ENCODE assay signal across 11 cellular contexts in genomic region chr6:149961728-149962425, GRCh38. TPM values are rescaled to one million over a fixed set of nuclear protein-coding genes. Genes with fewer than 3 reads are reported as not detected.
A peak's percentile ranks its signal among the peaks of the same experiment; 100 is the strongest.
DNase-seq lines count a peak whose midpoint lies in the region; ATAC-seq and TF ChIP-seq lines count a peak whose summit lies in the region.
"Had no signal": no experiment of that assay in that cellular context is flagged by ENCODE, and none has a peak within 500 bp of the region (broad histone marks: within the 10 kb centered on the region; RNA-seq: fewer than 3 reads in every experiment).

No MANE protein-coding gene starts in this region.

- no peak overlapping the region for H3K4me3 ChIP-seq in sigmoid colon
- H3K4me3 ChIP-seq: BLaER1 had no signal

- WGBS in sigmoid colon, 2 donors: 52 to 69% methylated on average over 6 of the region's 6 CpGs

- peak; percentile 43 for TF ChIP-seq CTCF in progenitor cell of endocrine pancreas (IDR thresholded peaks at IDR 0.05; ENCODE audit: unreplicated experiment)
- TF ChIP-seq CTCF in sigmoid colon (IDR thresholded peaks at IDR 0.05): no peak

- no peaks in the 10 kb centered on the region for H3K36me3 ChIP-seq in sigmoid colon
- H3K36me3 ChIP-seq: BLaER1 had no signal

- H3K27ac ChIP-seq in sigmoid colon: no peak overlapping the region
- H3K27ac ChIP-seq: BLaER1 had no signal

- intact Hi-C loops in sigmoid colon (cut with DNase I): no loop called here

- H3K36me3 Mint-ChIP-seq in activated naive CD8-positive, alpha-beta T cell: no peaks in the 10 kb centered on the region
- no peaks in the 10 kb centered on the region for H3K36me3 Mint-ChIP-seq in progenitor cell of endocrine pancreas (ENCODE audit: insufficient read depth)
- H3K36me3 Mint-ChIP-seq: mesothelial cell of epicardium had no signal

- no peak for TF ChIP-seq POLR2A in sigmoid colon (IDR thresholded peaks at IDR 0.05)

- H3K9me3 Mint-ChIP-seq in activated naive CD8-positive, alpha-beta T cell (ENCODE audit: low read depth): no peaks in the 10 kb centered on the region
- H3K9me3 Mint-ChIP-seq in progenitor cell of endocrine pancreas (ENCODE audit: low read depth): no peaks in the 10 kb centered on the region
- H3K9me3 Mint-ChIP-seq: mesothelial cell of epicardium had no signal

- peaks cover 22 to 95% (median 56%) of the 10 kb centered on the region in 3 donors for H3K27me3 ChIP-seq in sigmoid colon

- H3K9me3 ChIP-seq in sigmoid colon: no peaks in the 10 kb centered on the region
- H3K9me3 ChIP-seq: BLaER1 had no signal

- H3K4me1 Mint-ChIP-seq in activated naive CD8-positive, alpha-beta T cell (ENCODE audit: low read depth): peaks cover 23% of the 10 kb centered on the region
- peaks cover 12% of the 10 kb centered on the region for H3K4me1 Mint-ChIP-seq in progenitor cell of endocrine pancreas (ENCODE audit: low read depth)

- no peak overlapping the region for H3K27ac Mint-ChIP-seq in activated naive CD8-positive, alpha-beta T cell
- no peak overlapping the region for H3K27ac Mint-ChIP-seq in progenitor cell of endocrine pancreas
- H3K27ac Mint-ChIP-seq: mesothelial cell of epicardium had no signal

- peaks cover 49% of the 10 kb centered on the region for H3K27me3 Mint-ChIP-seq in activated naive CD8-positive, alpha-beta T cell
- peaks cover 97% of the 10 kb centered on the region for H3K27me3 Mint-ChIP-seq in progenitor cell of endocrine pancreas

- peak; percentile 9 for DNase-seq in NCI-H2171 treated with DMSO at 0.1 percent for 48 hours (lab: John Stamatoyannopoulos, UW)
- DNase-seq in NCI-H2171 (lab: John Stamatoyannopoulos, UW): no peak
- DNase-seq in NCI-H1105 (lab: John Stamatoyannopoulos, UW): peak; percentile 5
- DNase-seq in progenitor cell of endocrine pancreas (ENCODE audit: low spot score, unreplicated experiment): no peak
- no peak for DNase-seq in C1 segment of cervical spinal cord (lab: John Stamatoyannopoulos, UW)
- no peak for DNase-seq in sigmoid colon
- DNase-seq: activated gamma-delta T cell treated with Interleukin-2 at 50 U/mL for 16 hours had no signal

- no peak for ATAC-seq in GM21825 (IDR thresholded peaks at IDR 0.05; ENCODE audit: unreplicated experiment)

- TF ChIP-seq EP300 in sigmoid colon (IDR thresholded peaks at IDR 0.05): no peak

- H3K4me3 Mint-ChIP-seq in activated naive CD8-positive, alpha-beta T cell: peak overlapping the region; percentile 17
- H3K4me3 Mint-ChIP-seq in progenitor cell of endocrine pancreas (ENCODE audit: low read depth): no peak overlapping the region
- H3K4me3 Mint-ChIP-seq: mesothelial cell of epicardium had no signal

- peaks cover 0 to 28% (median 26%) of the 10 kb centered on the region in 4 donors for H3K4me1 ChIP-seq in sigmoid colon

RNA-seq across cellular contexts. Expression of gene ULBP1, which starts 1.9 kb away (rescaled TPM):
- 0.60 and 0.64 TPM in 2 replicates for total RNA-seq in progenitor cell of endocrine pancreas
- total RNA-seq in sigmoid colon: under 1 TPM in 1 of 4 donors, not detected in 3; 0.55 TPM
- polyA plus RNA-seq in sigmoid colon: under 1 TPM in 1 of 3 donors, not detected in 2; 0.09 TPM

RNA-seq across cellular contexts. Expression of gene ULBP2, which starts 20.1 kb away (rescaled TPM):
- total RNA-seq in progenitor cell of endocrine pancreas: not detected in 2 replicates
- total RNA-seq in sigmoid colon: not detected
- polyA plus RNA-seq in sigmoid colon: under 1 TPM in 1 of 3 donors, not detected in 2; 0.34 TPM

RNA-seq across cellular contexts. Expression of gene RAET1G, which starts 39.0 kb away (rescaled TPM):
- total RNA-seq in progenitor cell of endocrine pancreas (not detected in 2 replicates), sigmoid colon (not detected)
- polyA plus RNA-seq in sigmoid colon: under 1 TPM in 1 of 3 donors, not detected in 2; 0.23 TPM
- total RNA-seq: mesothelial cell of epicardium had no signal

Comparison
In these comparisons a context has a peak if more than half of its experiments do, and no peak if none do; other contexts are left out.
1. DNase-seq: peak in NCI-H2171 treated with DMSO at 0.1 percent for 48 hours (single experiment) and NCI-H1105 (single experiment); none in NCI-H2171 (single experiment), progenitor cell of endocrine pancreas (single experiment), C1 segment of cervical spinal cord (0 of 14) and sigmoid colon (single experiment).